Comparison of ENCODE assay signal across 8 cellular contexts in the genomic region with DNA sequence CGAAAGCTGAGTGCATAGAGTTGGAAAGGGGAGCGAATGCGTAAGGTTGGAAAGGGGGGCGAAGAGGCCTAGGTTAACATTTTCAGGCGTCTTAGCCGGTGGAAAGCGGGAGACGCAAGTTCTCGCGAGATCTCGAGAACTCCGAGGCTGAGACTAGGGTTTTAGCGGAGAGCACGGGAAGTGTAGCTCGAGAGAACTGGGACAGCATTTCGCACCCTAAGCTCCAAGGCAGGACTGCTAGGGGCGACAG. TPM values are rescaled to one million over a fixed set of nuclear protein-coding genes. Genes with fewer than 3 reads are reported as not detected.
DNase-seq lines count a peak whose midpoint lies in the region; ATAC-seq and TF ChIP-seq lines count a peak whose summit lies in the region.

No MANE protein-coding gene starts in this region.

- peaks cover 50% of the 10 kb centered on the region for H3K79me2 ChIP-seq in Karpas-422 (ENCODE audit: low read length)

- TF ChIP-seq CTCF in GM10248 (IDR thresholded peaks at IDR 0.05; ENCODE audit: control extremely low read depth, extremely low read depth, low read depth, missing control alignments) (no peak), Peyer's patch (IDR thresholded peaks at IDR 0.05) (peak in 1 of 6 experiments; percentile 24), spleen (IDR thresholded peaks at IDR 0.05 in 8 of 11, conservative IDR thresholded peaks at IDR 0.05 in 3 of 11) (peak in 1 of 11 experiments; percentile 9)

- H3K4me2 ChIP-seq in Karpas-422 (ENCODE audit: low read depth, low read length, poor library complexity, severe bottlenecking) = peak overlapping the region; percentile 97

- peaks cover 46% of the 10 kb centered on the region for H4K20me1 ChIP-seq in Karpas-422 (ENCODE audit: insufficient read depth, low read depth, low read length)

- H3K4me3 ChIP-seq in Karpas-422 (ENCODE audit: low read length) = peak overlapping the region; percentile 90
- peak overlapping the region; percentile 75 to 94 (median 84) for H3K4me3 ChIP-seq in Peyer's patch
- peak overlapping the region; percentile 51 to 96 (median 80) for H3K4me3 ChIP-seq in spleen

- H3K9me3 ChIP-seq in Karpas-422 (ENCODE audit: low read length) = no peaks in the 10 kb centered on the region
- H3K9me3 ChIP-seq in Peyer's patch = no peaks in the 10 kb centered on the region
- H3K9me3 ChIP-seq in spleen = no peaks in the 10 kb centered on the region

- H3K27me3 ChIP-seq in Karpas-422 (ENCODE audit: low read length) (no peaks in the 10 kb centered on the region), Peyer's patch (no peaks in the 10 kb centered on the region), spleen (replicated peaks in 1 of 7) (no peaks in the 10 kb centered on the region)

- H3K9ac ChIP-seq in Karpas-422 (ENCODE audit: low read length) = peak overlapping the region; percentile 97

- CTCF ChIA-PET in GM10248 (lab: Yijun Ruan, JAX) = interaction anchor here (1.0 kb wide), 1 partner anchor 11 kb away, joined by 3 read pairs; no protein-coding TSS in a partner anchor

- peak; percentile 32 for ATAC-seq in GM21786 (IDR thresholded peaks at IDR 0.05; ENCODE audit: unreplicated experiment)

- DNase-seq in GM10248 (ENCODE audit: extremely low spot score) (peak; percentile 74), Karpas-422 (peak; percentile 96), Peyer's patch (no peak), T47D (ENCODE audit: low read depth in 1 of 2, low spot score in 1 of 2) (peak; percentile 51 to 92), inferior parietal cortex (ENCODE audit: extremely low spot score) (peak; percentile 78), spleen (no peak), UCSD-AML1 (lab: John Stamatoyannopoulos, UW; ENCODE audit: unreplicated experiment) (no peak)

- peaks cover 35% of the 10 kb centered on the region for H3K36me3 ChIP-seq in Karpas-422 (ENCODE audit: insufficient read depth, low read length)
- H3K36me3 ChIP-seq in Peyer's patch = no peaks in the 10 kb centered on the region
- peaks cover 0 to 17% (median 6%) of the 10 kb centered on the region in 6 donors for H3K36me3 ChIP-seq in spleen

- intact Hi-C loops in spleen (cut with DNase I; ENCODE audit: low total_unique reads) = no loop called here

- 0 to 3% (median 0%) methylated on average over 16 to 17 of the region's 17 CpGs for WGBS in spleen, 5 donors

- H3K4me1 ChIP-seq in Karpas-422 (ENCODE audit: low read length) = peaks cover 63% of the 10 kb centered on the region
- H3K4me1 ChIP-seq in Peyer's patch = no peaks in the 10 kb centered on the region
- peaks cover 30 to 55% (median 40%) of the 10 kb centered on the region in 6 donors for H3K4me1 ChIP-seq in spleen

- H3K9me2 ChIP-seq in Karpas-422 (replicated peaks; ENCODE audit: insufficient read depth, low read length) = no peaks in the 10 kb centered on the region

- in situ Hi-C loops in T47D (cut with HindIII; ENCODE audit: low pct_unique_long_range_greater_than_20kb, low sequenced_read_pairs) = no loop called here

- peak overlapping the region; percentile 98; the same call in 1 of the 2 replicates for H2AFZ ChIP-seq in Karpas-422 (ENCODE audit: low read length)

- TF ChIP-seq POLR2A in Peyer's patch (IDR thresholded peaks at IDR 0.05) (no peak), spleen (IDR thresholded peaks at IDR 0.05) (no peak)

- POLR2A ChIA-PET in GM10248 (lab: Yijun Ruan, JAX) = interaction anchor here (0.7 to 1.2 kb wide), 4 partner anchors 9 to 847 kb away, joined by 3 to 5 read pairs (median 4); partner anchors contain the start of gene USP9X

- H3K27ac ChIP-seq in Karpas-422 (ENCODE audit: low read length) (peak overlapping the region; percentile 98), Peyer's patch (peak overlapping the region; percentile 97 to 100 (median 99)), spleen (peak overlapping the region; percentile 99 to 100 (median 100))

RNA-seq across cellular contexts. Expression of gene DDX3X, which starts 0.3 kb away (rescaled TPM):
- 198 and 210 TPM in 2 replicates for total RNA-seq in Karpas-422 (2014; rRNA removed; shearing (Covaris generic); ENCODE audit: low replicate concordance)
- 100 to 1,000 TPM; 152 to 215 (median 179) TPM for total RNA-seq in Peyer's patch
- total RNA-seq in spleen = 100 to 1,000 TPM; 248 to 448 (median 360) TPM
- 10 to 100 TPM; 43.8 to 76.0 (median 61.2) TPM for polyA plus RNA-seq in spleen

Comparison
In these comparisons a context has a peak if more than half of its experiments do, and no peak if none do; other contexts are left out.
1. DNase-seq: peak in GM10248 (single experiment), Karpas-422 (single experiment), T47D (2 of 2) and inferior parietal cortex (single experiment); none in Peyer's patch (0 of 3), spleen (single experiment) and UCSD-AML1 (single experiment).
2. Peak in every context shown above with its lines, with median percentiles within 50 percentile points of each other: H3K27ac ChIP-seq and H3K4me3 ChIP-seq.